ENCODE assay signal across 18 cellular contexts in the genomic region with DNA sequence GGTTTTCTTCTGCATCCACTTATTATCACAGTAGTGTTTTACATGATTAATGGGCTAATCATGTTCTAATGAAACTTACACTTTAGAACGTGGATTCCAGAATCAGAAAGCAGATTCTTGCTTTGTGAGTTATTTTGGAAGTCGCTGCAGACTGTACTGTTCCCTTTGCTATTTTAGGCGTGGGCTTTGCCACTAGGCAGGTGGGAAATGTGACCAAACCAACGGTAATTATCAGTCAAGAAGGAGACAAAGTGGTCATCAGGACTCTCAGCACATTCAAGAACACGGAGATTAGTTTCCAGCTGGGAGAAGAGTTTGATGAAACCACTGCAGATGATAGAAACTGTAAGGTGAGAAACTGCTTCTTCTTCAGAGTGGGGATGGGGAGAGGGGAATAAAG. TPM values are rescaled to one million over a fixed set of nuclear protein-coding genes. Genes with fewer than 3 reads are reported as not detected.
"Had no signal": no experiment of that assay in that cellular context is flagged by ENCODE, and none has a peak within 500 bp of the region (broad histone marks: within the 10 kb centered on the region; RNA-seq: fewer than 3 reads in every experiment).

No MANE protein-coding gene starts in this region.

- H3K36me3 Mint-ChIP-seq: stimulated activated memory B cell treated with anti-CD40 and anti-IgM and Interleukin-4, amounts not matched to agents 10 μg/mL and 1 μg/mL and 100 μg/mL, for 72 hours had no signal

- H3K4me3 Mint-ChIP-seq: activated T-helper 1 cell treated with anti-CD3 and anti-CD28 coated beads, Interleukin-12 subunit alpha, Interleukin-12 subunit beta, Interleukin-2, Interleukin-4 antibody, amounts not matched to agents 30 ng/mL and 10 ng/mL and 1 ng/mL, durations not matched to agents 14 hours and 24 hours and 36 hours; stimulated activated memory B cell treated with anti-CD40 and anti-IgM and Interleukin-4, amounts not matched to agents 10 μg/mL and 1 μg/mL and 100 μg/mL, for 72 hours had no signal

- H3K27ac Mint-ChIP-seq: activated naive CD4-positive, alpha-beta T cell treated with anti-CD3 and anti-CD28 coated beads, Interleukin-2, amount 50 U/mL, for 72 hours; activated T-helper 1 cell treated with anti-CD3 and anti-CD28 coated beads, Interleukin-12 subunit alpha, Interleukin-12 subunit beta, Interleukin-2, Interleukin-4 antibody, amounts not matched to agents 30 ng/mL and 10 ng/mL and 1 ng/mL, durations not matched to agents 14 hours and 24 hours and 36 hours; stimulated activated memory B cell treated with anti-CD40 and anti-IgM and Interleukin-4, amounts not matched to agents 10 μg/mL and 1 μg/mL and 100 μg/mL, for 72 hours had no signal

- H3K9me3 Mint-ChIP-seq: activated T-helper 1 cell treated with anti-CD3 and anti-CD28 coated beads, Interleukin-12 subunit alpha, Interleukin-12 subunit beta, Interleukin-2, Interleukin-4 antibody, amounts not matched to agents 30 ng/mL and 10 ng/mL and 1 ng/mL, durations not matched to agents 14 hours and 24 hours and 36 hours had no signal

- H3K4me1 Mint-ChIP-seq: stimulated activated memory B cell treated with anti-CD40 and anti-IgM and Interleukin-4, amounts not matched to agents 10 μg/mL and 1 μg/mL and 100 μg/mL, for 72 hours had no signal

- H3K9me3 ChIP-seq: adrenal gland, gastrocnemius medialis, left ventricle myocardium inferior, sigmoid colon, thoracic aorta, upper lobe of left lung had no signal

- H3K4me3 ChIP-seq: adrenal gland, coronary artery, left ventricle myocardium inferior, sigmoid colon, thoracic aorta, upper lobe of left lung had no signal

- DNase-seq: activated CD4-positive, alpha-beta T cell treated with anti-CD3 and anti-CD28 coated beads, Interleukin-2, amount 50 U/mL, for 48 hours; activated gamma-delta T cell treated with Interleukin-2 at 50 U/mL for 16 hours; adrenal gland; gastrocnemius medialis; left ventricle myocardium inferior; sigmoid colon; stimulated activated CD4-positive, alpha-beta T cell treated with anti-CD3 and anti-CD28 coated beads, Interleukin-4, amount 100 ng/mL, for 4 hours; upper lobe of left lung; WERI-Rb-1 had no signal

- H3K27me3 ChIP-seq: adrenal gland, gastrocnemius medialis, sigmoid colon, upper lobe of left lung had no signal

- H3K27ac ChIP-seq: adrenal gland, coronary artery, left ventricle myocardium inferior, sigmoid colon, thoracic aorta, upper lobe of left lung, WERI-Rb-1 had no signal

- H3K4me1 ChIP-seq: adrenal gland, left ventricle myocardium inferior, sigmoid colon, upper lobe of left lung had no signal

RNA-seq across cellular contexts. Expression of a gene that starts 0.6 kb away (rescaled TPM):
- total RNA-seq: activated naive CD4-positive, alpha-beta T cell treated with anti-CD3 and anti-CD28 coated beads, Interleukin-2, amount 50 U/mL, for 72 hours; activated T-helper 1 cell treated with anti-CD3 and anti-CD28 coated beads, Interleukin-12 subunit alpha, Interleukin-12 subunit beta, Interleukin-2, Interleukin-4 antibody, amounts not matched to agents 30 ng/mL and 10 ng/mL and 1 ng/mL, durations not matched to agents 14 hours and 24 hours and 36 hours; adrenal gland; kidney epithelial cell; left ventricle myocardium inferior; mononuclear cell; renal cortical epithelial cell; sigmoid colon; T-helper 2 cell treated with Interferon-gamma antibody and Interleukin-4, amounts not matched to agents 100 ng/mL and 5 ng/mL, for 36 hours; thoracic aorta; upper lobe of left lung had no signal
